11 cellular contexts compared by ENCODE assay signal in genomic region chr22:23212061-23213030, GRCh38. TPM values are rescaled to one million over a fixed set of nuclear protein-coding genes. Genes with fewer than 3 reads are reported as not detected.
DNase-seq lines count a peak whose midpoint lies in the region; ATAC-seq and TF ChIP-seq lines count a peak whose summit lies in the region.
"Had no signal": no experiment of that assay in that cellular context is flagged by ENCODE, and none has a peak within 500 bp of the region (broad histone marks: within the 10 kb centered on the region; RNA-seq: fewer than 3 reads in every experiment).

No MANE protein-coding gene starts in this region.

- H3K27ac ChIP-seq in CD4-positive, alpha-beta memory T cell (ENCODE audit: low read depth, low read length), result no peak overlapping the region
- H3K27ac ChIP-seq in HL-60 (replicated peaks), result peak overlapping the region; percentile 25
- no peak overlapping the region for H3K27ac ChIP-seq in mesenchymal stem cell (ENCODE audit: low read length, poor library complexity, severe bottlenecking)
- H3K27ac ChIP-seq: C4-2B had no signal

- H2AK5ac ChIP-seq in mesenchymal stem cell (ENCODE audit: low read length, severe bottlenecking), result no peak overlapping the region

- no peaks in the 10 kb centered on the region for H3K9me3 Mint-ChIP-seq in CD4-positive, alpha-beta memory T cell
- no peaks in the 10 kb centered on the region for H3K9me3 Mint-ChIP-seq in mesothelial cell of epicardium

- H3K9ac ChIP-seq in mesenchymal stem cell (ENCODE audit: low read length), result no peak overlapping the region

- H3K4me2 ChIP-seq in mesenchymal stem cell (ENCODE audit: low read length, poor library complexity, severe bottlenecking), result no peak overlapping the region

- H3K36me3 Mint-ChIP-seq in CD4-positive, alpha-beta memory T cell, result peaks cover 3 to 11% of the 10 kb centered on the region in 2 donors
- H3K36me3 Mint-ChIP-seq in mesothelial cell of epicardium, result no peaks in the 10 kb centered on the region

- H3K4me3 Mint-ChIP-seq in CD4-positive, alpha-beta memory T cell, result no peak overlapping the region
- no peak overlapping the region for H3K4me3 Mint-ChIP-seq in mesothelial cell of epicardium

- H3K23ac ChIP-seq in mesenchymal stem cell (ENCODE audit: low read length in 2 of 2), result no peak overlapping the region

- H3K79me1 ChIP-seq in mesenchymal stem cell (replicated peaks; ENCODE audit: low read length, poor library complexity, severe bottlenecking), result peaks cover 36% of the 10 kb centered on the region

- intact Hi-C loops in CD4-positive, alpha-beta memory T cell (cut with micrococcal nuclease), result no loop called here

- no peak overlapping the region for H3K4ac ChIP-seq in mesenchymal stem cell (ENCODE audit: low read depth in 1 of 2, low read length in 2 of 2)

- ATAC-seq in HG03460 (IDR thresholded peaks at IDR 0.05; ENCODE audit: unreplicated experiment), result no peak

- DNase-seq in CD4-positive, alpha-beta memory T cell, result no peak
- DNase-seq in HL-60 (ENCODE audit: low read depth in 1 of 2, low spot score in 1 of 2), result no peak
- peak; percentile 85 for DNase-seq in NCI-H748 (lab: John Stamatoyannopoulos, UW; ENCODE audit: unreplicated experiment)
- no peak for DNase-seq in mesenchymal stem cell
- DNase-seq in HuH-7.5 (ENCODE audit: low spot score), result no peak
- DNase-seq in mesothelial cell of epicardium (ENCODE audit: low spot score in 2 of 2, unreplicated experiment in 2 of 2), result no peak
- DNase-seq in H4 (ENCODE audit: low spot score), result no peak
- DNase-seq: activated CD4-positive, alpha-beta T cell treated with anti-CD3 and anti-CD28 coated beads for 4 hours had no signal

- CTCF ChIA-PET in CD4-positive, alpha-beta memory T cell (lab: Charles Lee; ENCODE audit: partially characterized antibody), result no interaction called here

- H3K27ac Mint-ChIP-seq in CD4-positive, alpha-beta memory T cell, result peak overlapping the region; percentile 50 to 87 (median 53)
- no peak overlapping the region for H3K27ac Mint-ChIP-seq in mesothelial cell of epicardium

- no peak overlapping the region for H2BK15ac ChIP-seq in mesenchymal stem cell (ENCODE audit: low read depth, poor library complexity, severe bottlenecking)

- no peak overlapping the region for H3K4me3 ChIP-seq in CD4-positive, alpha-beta memory T cell (ENCODE audit: low read length in 2 of 2)
- H3K4me3 ChIP-seq in HL-60 (replicated peaks; ENCODE audit: insufficient read depth, low read length) (no peak overlapping the region), mesenchymal stem cell (ENCODE audit: insufficient read depth in 1 of 2, low read depth in 1 of 2, low read length in 2 of 2) (no peak overlapping the region)
- H3K4me3 ChIP-seq: thoracic aorta had no signal

- H3K4me1 Mint-ChIP-seq in CD4-positive, alpha-beta memory T cell, result peaks cover 41 to 70% (median 60%) of the 10 kb centered on the region in 4 donors
- H3K4me1 Mint-ChIP-seq in mesothelial cell of epicardium, result peaks cover 8% of the 10 kb centered on the region

- H3K4me1 ChIP-seq in CD4-positive, alpha-beta memory T cell (ENCODE audit: insufficient read depth, low read length), result peaks cover 55% of the 10 kb centered on the region
- peaks cover 16% of the 10 kb centered on the region for H3K4me1 ChIP-seq in mesenchymal stem cell (ENCODE audit: control insufficient read depth, insufficient read depth, low read depth, low read length)

- no peak overlapping the region for H2BK120ac ChIP-seq in mesenchymal stem cell (ENCODE audit: low read depth, low read length)

- H3K18ac ChIP-seq in mesenchymal stem cell (ENCODE audit: low read depth in 1 of 2, low read length in 2 of 2), result no peak overlapping the region

- peak overlapping the region; percentile 14 for H4K91ac ChIP-seq in mesenchymal stem cell (ENCODE audit: low read length)

- no peak overlapping the region for H2BK5ac ChIP-seq in mesenchymal stem cell (ENCODE audit: low read depth, low read length, poor library complexity, severe bottlenecking)

- no peak overlapping the region for H4K8ac ChIP-seq in mesenchymal stem cell (ENCODE audit: low read length)

- H3K36me3 ChIP-seq in CD4-positive, alpha-beta memory T cell (ENCODE audit: insufficient read depth, low read length), result no peaks in the 10 kb centered on the region
- peaks cover 0 to 13% of the 10 kb centered on the region in 2 experiments for H3K36me3 ChIP-seq in mesenchymal stem cell (ENCODE audit: control insufficient read depth in 1 of 2, insufficient read depth in 2 of 2, low read depth in 1 of 2, low read length in 2 of 2)
- H3K36me3 ChIP-seq: thoracic aorta had no signal

- no peaks in the 10 kb centered on the region for H3K27me3 ChIP-seq in CD4-positive, alpha-beta memory T cell (ENCODE audit: insufficient read depth, low read length)
- H3K27me3 ChIP-seq in HL-60 (ENCODE audit: insufficient read depth, poor library complexity, severe bottlenecking) (no peaks in the 10 kb centered on the region), mesenchymal stem cell (ENCODE audit: control insufficient read depth in 1 of 2, insufficient read depth in 1 of 2, low read length in 2 of 2) (no peaks in the 10 kb centered on the region)

- no peak for TF ChIP-seq CTCF in HL-60 (IDR thresholded peaks at IDR 0.05; ENCODE audit: insufficient read depth, low read length)
- no peak for TF ChIP-seq CTCF in mesothelial cell of epicardium (IDR thresholded peaks at IDR 0.05; ENCODE audit: unreplicated experiment)

- H2AFZ ChIP-seq in mesenchymal stem cell (ENCODE audit: low read depth, low read length), result no peak overlapping the region

- no peaks in the 10 kb centered on the region for H3K27me3 Mint-ChIP-seq in CD4-positive, alpha-beta memory T cell
- H3K27me3 Mint-ChIP-seq in mesothelial cell of epicardium (ENCODE audit: low read depth), result no peaks in the 10 kb centered on the region

- no peak overlapping the region for H3K14ac ChIP-seq in mesenchymal stem cell (ENCODE audit: low read length in 2 of 2)

- H2BK12ac ChIP-seq in mesenchymal stem cell (ENCODE audit: low read length in 2 of 2), result no peak overlapping the region

- WGBS in mesenchymal stem cell, result 92% methylated on average over 10 of the region's 10 CpGs

- no peaks in the 10 kb centered on the region for H3K9me3 ChIP-seq in CD4-positive, alpha-beta memory T cell (ENCODE audit: control insufficient read depth in 1 of 2, low read length in 2 of 2)
- no peaks in the 10 kb centered on the region for H3K9me3 ChIP-seq in mesenchymal stem cell (ENCODE audit: control insufficient read depth, low read length)
- H3K9me3 ChIP-seq: thoracic aorta had no signal

- POLR2A ChIA-PET in CD4-positive, alpha-beta memory T cell (lab: Charles Lee; ENCODE audit: partially characterized antibody), result no interaction called here

RNA-seq across cellular contexts. Expression of gene BCR, which starts 32.0 kb away (rescaled TPM):
- 10 to 100 TPM; 75.3 to 75.6 TPM for total RNA-seq in CD4-positive, alpha-beta memory T cell
- polyA plus RNA-seq in CD4-positive, alpha-beta memory T cell, result 10 to 100 TPM in 1 of 2 donors, 1 to 10 TPM in 1; 3.3 to 27.0 TPM
- 7.3 TPM for polyA plus RNA-seq in mesenchymal stem cell (2013, experiment 1 of 2)
- 7.1 TPM for polyA plus RNA-seq in mesenchymal stem cell (2013, experiment 2 of 2)
- total RNA-seq in mesothelial cell of epicardium, result 69.6 to 74.6 TPM (median 72.4 TPM) in 3 replicates
- total RNA-seq in H4 (2014; rRNA removed; shearing (Covaris generic)), result 8.4 and 10.1 TPM in 2 replicates
